In genomic region chr20:10611357-10611756, GRCh38 we compare ENCODE assay signal across 8 cellular contexts.
DNase-seq lines count a peak whose midpoint lies in the region; ATAC-seq and TF ChIP-seq lines count a peak whose summit lies in the region.

No MANE protein-coding gene starts in this region.

- no peak overlapping the region for H2AFZ ChIP-seq in DND-41 (ENCODE audit: low read depth, low read length)

- no peak overlapping the region for H3K9ac ChIP-seq in DND-41 (ENCODE audit: low read depth, low read length)

- H3K4me1 ChIP-seq in DND-41 (ENCODE audit: insufficient read depth, low read length) = no peaks in the 10 kb centered on the region

- H3K79me2 ChIP-seq in DND-41 (ENCODE audit: insufficient read depth, low read length) = no peaks in the 10 kb centered on the region

- TF ChIP-seq POLR2A in NB4 (IDR thresholded peaks at IDR 0.05; ENCODE audit: extremely low read depth, insufficient read length) = no peak

- no peaks in the 10 kb centered on the region for H3K27me3 ChIP-seq in DND-41 (ENCODE audit: insufficient read depth, low read length, poor library complexity)

- H3K4me2 ChIP-seq in DND-41 (ENCODE audit: insufficient read depth, low read length) = no peak overlapping the region

- no peaks in the 10 kb centered on the region for H3K9me3 ChIP-seq in DND-41 (ENCODE audit: insufficient read depth, low read length, severe bottlenecking)

- peaks cover 22% of the 10 kb centered on the region for H3K36me3 ChIP-seq in DND-41 (ENCODE audit: insufficient read depth, low read length)

- H3K27me3 Mint-ChIP-seq in progenitor cell of endocrine pancreas = no peaks in the 10 kb centered on the region

- H4K20me1 ChIP-seq in DND-41 (ENCODE audit: insufficient read depth, low read length) = no peaks in the 10 kb centered on the region

- H3K36me3 Mint-ChIP-seq in progenitor cell of endocrine pancreas (ENCODE audit: insufficient read depth) = peaks cover 18% of the 10 kb centered on the region

- H3K4me3 Mint-ChIP-seq in progenitor cell of endocrine pancreas (ENCODE audit: low read depth) = no peak overlapping the region

- H3K4me1 Mint-ChIP-seq in progenitor cell of endocrine pancreas (ENCODE audit: low read depth) = no peaks in the 10 kb centered on the region

- no peaks in the 10 kb centered on the region for H3K9me3 Mint-ChIP-seq in progenitor cell of endocrine pancreas (ENCODE audit: low read depth)

- no peak overlapping the region for H3K4me3 ChIP-seq in DND-41 (ENCODE audit: low read depth in 1 of 2, low read length in 2 of 2)
- no peak overlapping the region for H3K4me3 ChIP-seq in NB4 (ENCODE audit: low read depth, low read length)

- H3K27ac Mint-ChIP-seq in progenitor cell of endocrine pancreas = no peak overlapping the region

- H3K27ac ChIP-seq in DND-41 (ENCODE audit: low read length) = no peak overlapping the region

- ATAC-seq in DND-41 (ENCODE audit: insufficient read depth, low read depth) (peak; percentile 63; the same call in 2 of the 3 replicates), GM21367 (IDR thresholded peaks at IDR 0.05; ENCODE audit: unreplicated experiment) (peak; percentile 67), esophagus mucosa (peak; percentile 80)

- peak; percentile 12 for DNase-seq in DND-41
- DNase-seq in NB4 (ENCODE audit: low read depth) = peak; percentile 51
- DNase-seq in progenitor cell of endocrine pancreas (ENCODE audit: low spot score, unreplicated experiment) = no peak
- DNase-seq in SKM-1 treated with dmso at 0.1 percent for 144 hours (lab: John Stamatoyannopoulos, UW; ENCODE audit: unreplicated experiment) = no peak
- no peak for DNase-seq in NCI-H2081 (lab: John Stamatoyannopoulos, UW)
- no peak for DNase-seq in T-helper 2 cell

- peak; percentile 38 for TF ChIP-seq CTCF in DND-41 (IDR thresholded peaks at IDR 0.05; ENCODE audit: borderline replicate concordance, extremely low read depth, low read length, poor library complexity, severe bottlenecking)
- TF ChIP-seq CTCF in NB4 (IDR thresholded peaks at IDR 0.05; ENCODE audit: low read depth, low read length) = peak; percentile 42
- peak; percentile 51 for TF ChIP-seq CTCF in progenitor cell of endocrine pancreas (IDR thresholded peaks at IDR 0.05; ENCODE audit: unreplicated experiment)

Comparison
In these comparisons a context has a peak if more than half of its experiments do, and no peak if none do; other contexts are left out.
1. DNase-seq: peak in DND-41 (single experiment) and NB4 (single experiment); none in progenitor cell of endocrine pancreas (single experiment), SKM-1 treated with dmso at 0.1 percent for 144 hours (single experiment), NCI-H2081 (0 of 2) and T-helper 2 cell (0 of 5).
2. Peak in every context shown above with its lines, with median percentiles within 50 percentile points of each other: ATAC-seq and CTCF ChIP-seq.